14 cellular contexts compared by ENCODE assay signal in the genomic region with DNA sequence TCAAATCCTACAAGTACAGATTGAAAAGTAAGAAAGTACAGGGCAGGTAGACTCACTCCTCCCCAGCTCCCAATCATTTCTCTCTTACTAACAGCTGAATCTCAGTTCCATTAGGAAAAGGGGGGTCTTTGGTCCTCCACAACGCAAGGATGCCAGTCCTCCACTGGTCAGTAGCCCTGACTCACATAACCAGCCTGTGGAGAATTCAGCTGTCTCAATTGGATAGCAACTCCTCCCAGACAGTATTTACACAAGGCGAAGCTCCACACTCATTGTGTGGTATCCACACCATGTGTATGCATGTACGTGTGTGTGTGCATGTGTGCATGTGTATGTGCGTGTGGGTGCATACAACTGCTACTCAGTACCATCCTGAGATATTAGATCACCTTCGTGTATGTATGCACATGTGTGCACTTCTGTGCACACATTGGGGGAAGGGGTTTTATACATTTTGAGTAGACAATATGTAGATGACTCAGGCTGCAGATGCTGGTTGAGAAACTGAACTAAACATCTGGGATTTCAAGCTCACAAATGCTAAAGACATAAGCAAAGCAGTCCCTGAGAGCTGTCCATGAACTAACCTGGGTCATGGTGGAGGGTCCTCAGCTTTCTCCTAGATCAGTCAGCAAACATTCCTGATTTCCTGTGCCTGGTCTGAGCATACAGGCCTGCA.
"Had no signal": no experiment of that assay in that cellular context is flagged by ENCODE, and none has a peak within 500 bp of the region (broad histone marks: within the 10 kb centered on the region; RNA-seq: fewer than 3 reads in every experiment).

No MANE protein-coding gene starts in this region.

- H3K9me3 ChIP-seq: tibial artery had no signal

- H3K27me3 ChIP-seq: tibial artery had no signal

- H3K27ac ChIP-seq: tibial artery had no signal

- ATAC-seq: activated CD4-positive, alpha-beta T cell treated with anti-CD3 and anti-CD28 coated beads for 36 hours; effector memory CD8-positive, alpha-beta T cell; left lobe of liver; stimulated activated naive CD8-positive, alpha-beta T cell treated with anti-CD3 and anti-CD28 coated beads, Interleukin-15, Interleukin-2, amounts not matched to agents 100 U/mL and 50 U/mL, for 24 hours; WTC11 had no signal

- DNase-seq: activated CD4-positive, alpha-beta T cell treated with anti-CD3 and anti-CD28 coated beads for 36 hours; activated CD4-positive, alpha-beta T cell treated with anti-CD3 and anti-CD28 coated beads, Interleukin-2, amount 50 U/mL, for 48 hours; activated naive CD8-positive, alpha-beta T cell treated with anti-CD3 and anti-CD28 coated beads for 36 hours; activated T-cell treated with anti-CD3 and anti-CD28 coated beads for 4 hours; amniotic stem cell; effector memory CD8-positive, alpha-beta T cell; stimulated activated CD4-positive, alpha-beta T cell treated with anti-CD3 and anti-CD28 coated beads, Interleukin-12 subunit alpha, Interleukin-12 subunit beta, amount 100 ng/mL, for 4 hours; stimulated activated CD4-positive, alpha-beta T cell treated with anti-CD3 and anti-CD28 coated beads, Interleukin-1b, Interleukin-23, amount 100 ng/mL, for 48 hours; stimulated activated naive CD8-positive, alpha-beta T cell treated with anti-CD3 and anti-CD28 coated beads, Interleukin-15, Interleukin-2, amounts not matched to agents 100 U/mL and 50 U/mL, for 24 hours; substantia nigra; tibial artery had no signal

- H3K4me3 ChIP-seq: lung, tibial artery had no signal

- H3K4me1 ChIP-seq: tibial artery had no signal
